In the genomic region with DNA sequence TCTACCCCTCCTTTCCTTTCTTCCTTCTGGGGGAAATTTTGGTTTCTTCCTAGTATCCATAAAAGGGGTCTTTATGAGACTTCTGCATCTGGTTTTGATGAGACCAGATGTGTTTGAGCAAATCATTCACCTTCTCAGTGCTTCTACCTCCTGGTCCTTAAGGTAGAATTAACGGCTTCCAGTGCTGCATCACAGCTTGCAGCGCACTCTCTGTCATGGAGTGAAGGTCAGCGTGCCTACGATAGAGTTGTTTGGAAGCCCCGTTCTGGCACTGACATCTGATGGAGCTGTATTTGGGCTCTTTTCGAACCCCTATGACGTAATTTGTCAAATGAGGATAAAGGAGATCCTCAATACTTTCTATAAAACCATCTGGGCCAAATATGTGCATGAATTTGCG, we compare ENCODE assay signal across 27 cellular contexts.
"Had no signal": no experiment of that assay in that cellular context is flagged by ENCODE, and none has a peak within 500 bp of the region (broad histone marks: within the 10 kb centered on the region; RNA-seq: fewer than 3 reads in every experiment).

No MANE protein-coding gene starts in this region.

- H3K4me1 ChIP-seq: left lung, prostate gland, sigmoid colon, spleen, thyroid gland, transverse colon, upper lobe of left lung, vagina had no signal

- H3K27ac ChIP-seq: heart right ventricle, hepatocyte, left lung, ovary, prostate gland, sigmoid colon, spleen, thyroid gland, transverse colon, upper lobe of left lung, vagina had no signal

- DNase-seq: heart right ventricle; islet precursor cell; left cardiac atrium; left lung; midbrain; mucosa of descending colon; naive thymus-derived CD4-positive, alpha-beta T cell; ovary; posterior cingulate gyrus; retina; right cardiac atrium; sigmoid colon; spleen; stimulated activated CD4-positive, alpha-beta T cell treated with anti-CD3 and anti-CD28 coated beads, Interleukin-4, amount 100 ng/mL, for 24 hours; stimulated activated CD8-positive, alpha-beta memory T cell treated with anti-CD3 and anti-CD28 coated beads, Interleukin-4, amount 100 ng/mL, for 48 hours; stimulated activated naive CD4-positive, alpha-beta T cell treated with Interleukin-2 at 50 U/mL for 16 hours; stimulated activated naive CD8-positive, alpha-beta T cell treated with anti-CD3 and anti-CD28 coated beads, Interleukin-15, amount 100 ng/mL, for 72 hours; substantia nigra; transverse colon; upper lobe of left lung had no signal

- H3K27me3 ChIP-seq: heart right ventricle, hepatocyte, ovary, sigmoid colon, spleen, thyroid gland, transverse colon, upper lobe of left lung, vagina had no signal

- H3K36me3 ChIP-seq: heart right ventricle, left lung, ovary, prostate gland, sigmoid colon, spleen, thyroid gland, transverse colon, upper lobe of left lung, vagina had no signal

- ATAC-seq: mucosa of descending colon; naive thymus-derived CD4-positive, alpha-beta T cell; natural killer cell treated with Interleukin-12 subunit alpha and Interleukin-12 subunit beta and Interleukin-15 and Interleukin-18, amount 100 ng/mL, for 72 hours; stimulated activated memory B cell treated with anti-CD40 and anti-IgM and Interleukin-4, amounts not matched to agents 10 μg/mL and 1 μg/mL and 100 μg/mL, for 72 hours; stimulated activated naive CD8-positive, alpha-beta T cell treated with anti-CD3 and anti-CD28 coated beads, Interleukin-15, amount 100 ng/mL, for 72 hours had no signal

- H3K4me3 ChIP-seq: heart right ventricle, hepatocyte, left lung, lung, mucosa of descending colon, ovary, prostate gland, sigmoid colon, spleen, thyroid gland, transverse colon, upper lobe of left lung, vagina had no signal

- H3K9me3 ChIP-seq: heart right ventricle, left lung, mucosa of descending colon, ovary, prostate gland, sigmoid colon, spleen, thyroid gland, transverse colon, upper lobe of left lung, vagina had no signal
